Comparison of ENCODE assay signal across 8 cellular contexts in the genomic region with DNA sequence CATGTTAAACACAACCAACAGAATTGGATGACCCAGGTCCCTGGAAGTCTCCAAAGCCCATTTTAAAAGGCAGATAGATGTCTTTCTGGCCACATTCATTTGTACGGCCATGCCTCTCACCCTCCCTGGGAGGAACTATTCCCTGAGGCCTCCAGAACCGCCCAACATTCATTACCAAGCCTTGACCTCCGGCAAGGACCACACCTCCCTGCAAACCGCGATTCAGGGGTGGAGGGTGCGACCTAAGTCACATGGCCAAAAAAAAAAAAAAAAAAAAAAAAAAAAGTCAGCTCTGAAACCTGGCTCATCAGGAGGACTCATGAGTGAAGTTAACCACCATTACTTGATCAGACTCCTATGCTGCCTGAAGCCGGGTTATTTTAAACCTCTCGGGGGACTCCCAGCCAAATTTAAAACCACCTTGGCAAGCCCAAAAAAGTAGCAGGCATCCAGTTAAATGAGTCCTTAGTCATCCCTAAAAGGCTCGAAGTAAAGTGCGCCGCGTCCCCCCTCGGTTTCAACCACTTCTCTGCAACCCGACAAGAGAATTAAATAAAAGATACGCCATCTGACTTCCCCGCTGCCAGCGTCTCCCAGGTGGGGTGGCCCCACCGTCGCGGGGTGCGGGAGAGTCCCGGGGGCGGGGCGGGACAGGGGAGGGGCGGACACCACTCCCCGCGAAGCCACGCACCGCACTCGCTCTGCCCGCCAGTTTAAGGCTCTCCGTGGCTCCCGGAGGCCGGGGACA. TPM values are rescaled to one million over a fixed set of nuclear protein-coding genes. Genes with fewer than 3 reads are reported as not detected.
DNase-seq lines count a peak whose midpoint lies in the region; ATAC-seq and TF ChIP-seq lines count a peak whose summit lies in the region.

No MANE protein-coding gene starts in this region.

- H3K36me3 ChIP-seq in ectodermal cell (ENCODE audit: control insufficient read depth, insufficient read depth, low read length) (no peaks in the 10 kb centered on the region), lower lobe of right lung (peaks cover 9% of the 10 kb centered on the region)

- H3K4me1 ChIP-seq in ectodermal cell (ENCODE audit: control insufficient read depth, insufficient read depth, low read length) (peaks cover 17% of the 10 kb centered on the region), lower lobe of right lung (peaks cover 63% of the 10 kb centered on the region)

- DNase-seq in CD1c-positive myeloid dendritic cell (ENCODE audit: extremely low spot score) (peak; percentile 80), LHCN-M2 (ENCODE audit: low read depth) (peak; percentile 96), lower lobe of right lung (peak; percentile 85), NCI-H1436 treated with DMSO at 0.1 percent for 48 hours (lab: John Stamatoyannopoulos, UW) (no peak)
- peak; percentile 47 to 62 for DNase-seq in activated CD4-positive, alpha-beta T cell treated with anti-CD3 and anti-CD28 coated beads, Interleukin-2, amount 50 U/mL, for 24 hours (ENCODE audit: low read depth in 1 of 2, low spot score in 1 of 2)
- peak; percentile 46 for DNase-seq in stimulated activated CD8-positive, alpha-beta memory T cell treated with anti-CD3 and anti-CD28 coated beads, Interleukin-12 subunit alpha, Interleukin-12 subunit beta, amount 100 ng/mL, for 4 hours (ENCODE audit: low read depth)

- intact Hi-C loops in lower lobe of right lung (cut with DNase I) = loop anchor here (10.0 kb wide), 1 partner anchor 63 kb away; no protein-coding TSS in a partner anchor

- TF ChIP-seq CTCF in lower lobe of right lung (IDR thresholded peaks at IDR 0.05) = no peak

- H3K9me3 ChIP-seq in ectodermal cell (ENCODE audit: control insufficient read depth, low read length) (no peaks in the 10 kb centered on the region), lower lobe of right lung (no peaks in the 10 kb centered on the region)

- ATAC-seq in GM21367 (IDR thresholded peaks at IDR 0.05; ENCODE audit: unreplicated experiment) (peak; percentile 30), lower lobe of right lung (peak; percentile 66 to 70)

- H3K27ac ChIP-seq in ectodermal cell (ENCODE audit: insufficient read depth, low read depth, low read length, poor library complexity, severe bottlenecking) (no peak overlapping the region), lower lobe of right lung (peak overlapping the region; percentile 100)

- peaks cover 64% of the 10 kb centered on the region for H3K27me3 ChIP-seq in ectodermal cell (ENCODE audit: control insufficient read depth, insufficient read depth, low read length, poor library complexity, severe bottlenecking)
- no peaks in the 10 kb centered on the region for H3K27me3 ChIP-seq in lower lobe of right lung (ENCODE audit: low read depth)

- peak overlapping the region; percentile 53 for H3K4me3 ChIP-seq in ectodermal cell (ENCODE audit: insufficient read depth, low read depth, low read length)
- peak overlapping the region; percentile 75 for H3K4me3 ChIP-seq in lower lobe of right lung

- WGBS in ectodermal cell, 2 experiments = 3 to 4% methylated on average over 34 of the region's 34 CpGs

RNA-seq across cellular contexts. Expression of gene KLF9, which starts 2.4 kb away (rescaled TPM):
- 23.5 and 36.5 TPM in 2 replicates for total RNA-seq in LHCN-M2 (2014; rRNA removed)
- polyA plus RNA-seq in LHCN-M2 (2012) = 4.8 TPM
- polyA plus RNA-seq in ectodermal cell (2013, experiment 1 of 4) = 0.80 TPM
- polyA plus RNA-seq in ectodermal cell (2013, experiment 2 of 4) = 0.85 TPM
- 0.53 TPM for polyA plus RNA-seq in ectodermal cell (2013, experiment 3 of 4)
- 0.73 TPM for polyA plus RNA-seq in ectodermal cell (2013, experiment 4 of 4)
- total RNA-seq in lower lobe of right lung = 76.9 TPM
